9 cellular contexts compared by ENCODE assay signal in the genomic region with DNA sequence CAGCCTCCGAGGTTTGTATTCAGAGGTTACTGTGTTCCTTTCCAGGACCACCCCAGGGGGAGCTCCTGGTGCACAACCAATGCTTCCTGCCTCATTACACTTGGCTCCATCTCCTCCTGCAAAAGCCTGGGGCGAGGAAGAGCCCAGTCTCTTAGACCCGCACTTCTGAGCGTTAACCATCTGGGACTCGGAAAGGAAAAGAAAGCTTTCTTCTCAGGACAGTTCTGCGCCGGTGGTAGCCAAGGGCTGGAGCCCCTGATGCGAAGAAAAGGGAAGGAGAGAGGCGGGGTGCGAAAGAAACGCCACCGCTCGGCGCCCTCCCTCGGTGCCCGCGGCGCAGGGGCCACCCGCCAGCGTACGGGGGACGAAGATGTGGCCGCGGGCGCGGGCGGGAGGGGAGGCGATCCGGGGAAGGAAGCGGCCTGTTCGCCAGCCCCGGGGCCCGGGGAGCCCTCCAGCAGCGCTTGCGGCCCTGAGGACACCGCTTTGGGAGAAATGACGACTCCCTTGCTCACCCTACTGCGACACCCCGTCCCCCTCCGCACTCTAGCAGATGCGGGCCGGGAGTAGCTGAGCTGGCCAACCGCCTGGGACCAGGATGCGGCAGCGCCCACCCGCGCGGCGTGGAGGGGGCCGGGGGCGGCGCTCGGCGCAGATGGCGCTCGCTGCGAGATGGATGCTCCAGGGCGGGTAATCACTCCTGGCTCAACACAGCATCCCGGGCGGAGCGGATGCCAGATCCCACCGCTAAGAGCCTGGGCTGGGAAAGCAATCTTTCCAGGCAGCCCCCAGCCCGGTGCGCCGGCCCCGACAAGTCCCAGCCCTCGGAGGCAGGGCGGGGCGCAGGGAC. TPM values are rescaled to one million over a fixed set of nuclear protein-coding genes. Genes with fewer than 3 reads are reported as not detected.
DNase-seq lines count a peak whose midpoint lies in the region; ATAC-seq, FAIRE-seq and TF ChIP-seq lines count a peak whose summit lies in the region.
"Had no signal": no experiment of that assay in that cellular context is flagged by ENCODE, and none has a peak within 500 bp of the region (broad histone marks: within the 10 kb centered on the region; RNA-seq: fewer than 3 reads in every experiment).

No MANE protein-coding gene starts in this region.

- no TSS peak for BruUV-seq in GM12878 (replicated peaks; lab: Mats Ljungman, UMichigan)

- H3K4me1 ChIP-seq in A549 (peaks cover 62% of the 10 kb centered on the region), GM12878 (ENCODE audit: control insufficient read depth, insufficient read depth, low read length) (no peaks in the 10 kb centered on the region)

- peaks cover 13 to 20% of the 10 kb centered on the region in 2 experiments for H3K27me3 ChIP-seq in GM12878 (replicated peaks in 1 of 2; ENCODE audit: control insufficient read depth in 2 of 2, insufficient read depth in 2 of 2, low read length in 1 of 2)

- DNase-seq in A549 (ENCODE audit: low read depth in 1 of 2, low spot score in 1 of 2) (peak; percentile 61 to 64), GM12892 (ENCODE audit: insufficient read length) (peak; percentile 29), NCI-H526 treated with DMSO at 0.1 percent for 48 hours (lab: John Stamatoyannopoulos, UW) (peak; percentile 82), GM12878 (ENCODE audit: low read depth, low spot score) (no peak), skeletal muscle cell (ENCODE audit: low read depth) (no peak)

- no peak overlapping the region for H3K9ac ChIP-seq in GM12878 (ENCODE audit: control insufficient read depth, insufficient read depth, low read length)

- no peaks in the 10 kb centered on the region for H3K36me3 ChIP-seq in GM12878 (ENCODE audit: control insufficient read depth in 2 of 2, insufficient read depth in 2 of 2, low read length in 1 of 2)

- intact Hi-C loops in GM12878 (cut with micrococcal nuclease; ENCODE audit: unreplicated experiment) = loop anchor here (1.0 kb wide), 1 partner anchor 275 kb away; no protein-coding TSS in a partner anchor

- peak overlapping the region; percentile 17; the same call in 1 of the 2 replicates for H2AFZ ChIP-seq in GM12878 (ENCODE audit: control insufficient read depth, low read depth, low read length)

- TF ChIP-seq EP300 in A549 (IDR thresholded peaks at IDR 0.05) (no peak), GM12878 (IDR thresholded peaks at IDR 0.05; ENCODE audit: borderline replicate concordance in 1 of 2, control insufficient read depth in 1 of 2, low read depth in 2 of 2, low read length in 2 of 2) (no peak)

- 2% methylated on average over 13 of the region's 69 CpGs for WGBS in A549 (ENCODE audit: missing lambda C conversion rate)
- WGBS in GM12878 (ENCODE audit: insufficient coverage, insufficient replicate concordance, low lambda C conversion rate, missing lambda C conversion rate) = 3% methylated on average over 47 of the region's 69 CpGs

- TF ChIP-seq CTCF in A549 (IDR thresholded peaks at IDR 0.05) (peak; percentile 19), GM12878 (IDR thresholded peaks at IDR 0.05 in 2 of 3, conservative IDR thresholded peaks at IDR 0.05 in 1 of 3; ENCODE audit: control insufficient read depth in 2 of 3, extremely low read depth in 1 of 3, insufficient read depth in 1 of 3, low read depth in 3 of 3, low read length in 3 of 3) (no peak)

- POLR2A ChIA-PET in A549 (lab: Yijun Ruan, JAX) (interaction anchor here (0.5 to 2.0 kb wide), 5 partner anchors 130 to 224 kb away, joined by 3 to 5 read pairs (median 3); no protein-coding TSS in a partner anchor), GM12878 (lab: Charles Lee) (no interaction called here)

- ATAC-seq in A549 (peak; percentile 51 to 62), GM12878 (peak; percentile 49), GM21528 (IDR thresholded peaks at IDR 0.05; ENCODE audit: low FRiP score, unreplicated experiment) (no peak), HG03457 (IDR thresholded peaks at IDR 0.05; ENCODE audit: unreplicated experiment) (no peak)

- CTCF ChIA-PET in A549 (lab: Yijun Ruan, JAX) = interaction anchor here (0.8 to 3.1 kb wide), 17 partner anchors 7 to 285 kb away, joined by 3 to 19 read pairs (median 5); no protein-coding TSS in a partner anchor
- CTCF ChIA-PET in GM12878 (lab: Yijun Ruan, JAX) = interaction anchor here (0.5 to 4.5 kb wide), 5 partner anchors 9 to 277 kb away, joined by 3 to 28 read pairs (median 15); no protein-coding TSS in a partner anchor

- SMC1A ChIA-PET in GM12878 (lab: Charles Lee; ENCODE audit: uncharacterized antibody, unreplicated experiment) = interaction anchor here (1.1 to 2.6 kb wide), 4 partner anchors 39 to 272 kb away, joined by 3 to 16 read pairs (median 4); no protein-coding TSS in a partner anchor

- H3K9me3 ChIP-seq in A549 (no peaks in the 10 kb centered on the region), GM12878 (replicated peaks; ENCODE audit: control insufficient read depth, insufficient read depth, low read length) (no peaks in the 10 kb centered on the region)

- peak overlapping the region; percentile 76 for H3K4me3 ChIP-seq in A549
- no peak overlapping the region for H3K4me3 ChIP-seq in GM12878
- H3K4me3 ChIP-seq in iPS-11a (ENCODE audit: low read depth, low read length) = peak overlapping the region; percentile 69
- peak overlapping the region; percentile 68 for H3K4me3 ChIP-seq in skeletal muscle cell (ENCODE audit: low read depth, low read length)

- no peaks in the 10 kb centered on the region; the same call in 1 of the 2 replicates for H4K20me1 ChIP-seq in GM12878 (ENCODE audit: control insufficient read depth, insufficient read depth)

- H3K4me2 ChIP-seq in A549 = peak overlapping the region; percentile 83
- peak overlapping the region; percentile 58 for H3K4me2 ChIP-seq in GM12878 (ENCODE audit: control insufficient read depth, insufficient read depth)

- H3K79me2 ChIP-seq in GM12878 (ENCODE audit: control insufficient read depth, insufficient read depth, low read length) = no peaks in the 10 kb centered on the region

- TF ChIP-seq RAD21 in A549 (conservative IDR thresholded peaks at IDR 0.05 in 1 of 2, IDR thresholded peaks at IDR 0.05 in 1 of 2) (0 out of 5 replicates have a peak, but pooled peaks of 1 of the 2 experiments have one; percentile 15), GM12878 (IDR thresholded peaks at IDR 0.05; ENCODE audit: insufficient read depth, low read depth, low read length) (no peak)

- H3K27ac ChIP-seq in A549 (peak overlapping the region; percentile 90 to 96), GM12878 (ENCODE audit: control insufficient read depth, insufficient read depth) (no peak overlapping the region)

- TF ChIP-seq POLR2A in A549 (IDR thresholded peaks at IDR 0.05; ENCODE audit: low read length) (no peak), GM12892 (IDR thresholded peaks at IDR 0.05; ENCODE audit: low read depth, low read length) (no peak), GM12878 (IDR thresholded peaks at IDR 0.05; ENCODE audit: low read depth, low read length) (no peak)

- no peak for FAIRE-seq in A549 (lab: Jason Lieb, UNC)
- no peak for FAIRE-seq in GM12892 (lab: Jason Lieb, UNC)
- FAIRE-seq in GM12878 (lab: Jason Lieb, UNC) = no peak
- FAIRE-seq: GM18507 had no signal

- in situ Hi-C loops in GM12878 (cut with MboI) = loop anchor here (5.0 kb wide), 1 partner anchor 273 kb away; no protein-coding TSS in a partner anchor

- RAD21 ChIA-PET in GM12878 (lab: Charles Lee; ENCODE audit: unreplicated experiment) = interaction anchor here (2.7 kb wide), 1 partner anchor 42 kb away, joined by 8 read pairs; no protein-coding TSS in a partner anchor

TF ChIP-seq in A549, 52 proteins besides CTCF, POLR2A, EP300 and RAD21:
- TF ChIP-seq, protein P1, sequence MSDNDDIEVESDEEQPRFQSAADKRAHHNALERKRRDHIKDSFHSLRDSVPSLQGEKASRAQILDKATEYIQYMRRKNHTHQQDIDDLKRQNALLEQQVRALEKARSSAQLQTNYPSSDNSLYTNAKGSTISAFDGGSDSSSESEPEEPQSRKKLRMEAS (IDR thresholded peaks at IDR 0.05) = 0 out of 2 replicates have a peak, but pooled peaks have one; percentile 41
- TF ChIP-seq KDM1A (IDR thresholded peaks at IDR 0.05; ENCODE audit: low read depth) = no peak

RNA-seq across cellular contexts. Expression of a gene that starts 1.3 kb away (rescaled TPM):
- polyA plus RNA-seq in A549 (2011; rRNA removed) = 189 and 210 TPM in 2 replicates
- polyA plus RNA-seq in A549 (2012; cell fraction: cytosol; rRNA removed) = 35.0 and 38.0 TPM in 2 replicates
- 41.3 and 67.1 TPM in 2 replicates for polyA plus RNA-seq in A549 (2012; cell fraction: nucleus; rRNA removed)
- 123 to 134 TPM (median 129 TPM) in 3 replicates for polyA plus RNA-seq in A549 (2017; fragmentation: RNase III; extraction: RNeasy Plus Mini Kit Qiagen cat#74134 plus additional on column Dnase treatment)
- polyA minus RNA-seq in A549 (2011; rRNA and poly(A)+ RNA removed) = 198 and 200 TPM in 2 replicates
- 1.4 TPM for polyA plus RNA-seq in GM12892 (2012; ENCODE audit: missing spikeins)
- 19.5 and 22.2 TPM in 2 replicates for total RNA-seq in GM12878 (2013; cell fraction: nucleolus; rRNA removed)
- 0.98 and 1.2 TPM in 2 replicates for total RNA-seq in GM12878 (2014; rRNA removed)
- 1.1 and 1.6 TPM in 2 replicates for total RNA-seq in GM12878 (2014; rRNA removed; fragmentation: Illumina TruSeq; extraction: Trizol)
- 1.4 and 1.7 TPM in 2 replicates for total RNA-seq in GM12878 (2021)
- 1.0 TPM for polyA plus RNA-seq in GM12878 (2011; ENCODE audit: low read depth)
- polyA plus RNA-seq in GM12878 (2011; rRNA removed) = 2.0 and 3.0 TPM in 2 replicates
- 0.75 and 1.2 TPM in 2 replicates for polyA plus RNA-seq in GM12878 (2011; cell fraction: cytosol; rRNA removed)
- polyA plus RNA-seq in GM12878 (2011; cell fraction: nucleus; rRNA removed) = 2.1 and 3.4 TPM in 2 replicates
- polyA plus RNA-seq in GM12878 (2012) = 0.93 and 1.5 TPM in 2 replicates
- 1.4 and 2.6 TPM in 2 replicates for polyA plus RNA-seq in GM12878 (2014; fragmentation: Illumina TruSeq; extraction: Trizol)
- polyA plus RNA-seq in GM12878 (2014; fragmentation: Nextera tagmentation; extraction: Ambion mirVana) = under 1 TPM; 0.32 to 0.49 TPM
- polyA plus RNA-seq in GM12878 (2014; rRNA removed) = 0.59 and 0.75 TPM in 2 replicates
- polyA plus RNA-seq in GM12878 (2016; fragmentation: Nextera tagmentation; extraction: Ambion mirVana) = under 1 TPM; 0.30 to 0.92 TPM
- 2.8 and 3.2 TPM in 2 replicates for polyA minus RNA-seq in GM12878 (2011; rRNA and poly(A)+ RNA removed)
- 0.52 and 1.6 TPM in 2 replicates for polyA minus RNA-seq in GM12878 (2011; cell fraction: cytosol; rRNA and poly(A)+ RNA removed)
- polyA minus RNA-seq in GM12878 (2011; cell fraction: nucleus; rRNA and poly(A)+ RNA removed) = 3.1 and 3.4 TPM in 2 replicates

Comparison
In these comparisons a context has a peak if more than half of its experiments do, and no peak if none do; other contexts are left out.
1. ATAC-seq: peak in A549 (2 of 2) and GM12878 (single experiment); none in GM21528 (single experiment) and HG03457 (single experiment).
2. DNase-seq: peak in A549 (2 of 2), GM12892 (single experiment) and NCI-H526 treated with DMSO at 0.1 percent for 48 hours (single experiment); none in GM12878 (single experiment) and skeletal muscle cell (single experiment).
3. RNA of a gene that starts 1.3 kb away (polyA plus RNA-seq): 35.0 to 210 TPM in A549; 0.30 to 3.4 TPM in GM12878; every median in the first group is over 4 times any median in the second.